In genomic region chr6:165837948-165838745, GRCh38 we compare ENCODE assay signal across 2 cellular contexts.
TF ChIP-seq lines count a peak whose summit lies in the region.

No MANE protein-coding gene starts in this region.

TF ChIP-seq in HEK293, 187 proteins besides CTCF, POLR2A, EP300 and RAD21 (continues in another document):
- TF ChIP-seq, protein P1, sequence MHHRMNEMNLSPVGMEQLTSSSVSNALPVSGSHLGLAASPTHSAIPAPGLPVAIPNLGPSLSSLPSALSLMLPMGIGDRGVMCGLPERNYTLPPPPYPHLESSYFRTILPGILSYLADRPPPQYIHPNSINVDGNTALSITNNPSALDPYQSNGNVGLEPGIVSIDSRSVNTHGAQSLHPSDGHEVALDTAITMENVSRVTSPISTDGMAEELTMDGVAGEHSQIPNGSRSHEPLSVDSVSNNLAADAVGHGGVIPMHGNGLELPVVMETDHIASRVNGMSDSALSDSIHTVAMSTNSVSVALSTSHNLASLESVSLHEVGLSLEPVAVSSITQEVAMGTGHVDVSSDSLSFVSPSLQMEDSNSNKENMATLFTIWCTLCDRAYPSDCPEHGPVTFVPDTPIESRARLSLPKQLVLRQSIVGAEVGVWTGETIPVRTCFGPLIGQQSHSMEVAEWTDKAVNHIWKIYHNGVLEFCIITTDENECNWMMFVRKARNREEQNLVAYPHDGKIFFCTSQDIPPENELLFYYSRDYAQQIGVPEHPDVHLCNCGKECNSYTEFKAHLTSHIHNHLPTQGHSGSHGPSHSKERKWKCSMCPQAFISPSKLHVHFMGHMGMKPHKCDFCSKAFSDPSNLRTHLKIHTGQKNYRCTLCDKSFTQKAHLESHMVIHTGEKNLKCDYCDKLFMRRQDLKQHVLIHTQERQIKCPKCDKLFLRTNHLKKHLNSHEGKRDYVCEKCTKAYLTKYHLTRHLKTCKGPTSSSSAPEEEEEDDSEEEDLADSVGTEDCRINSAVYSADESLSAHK (tag by site-specific recombination; IDR thresholded peaks at IDR 0.05) = peak; percentile 48; the same call in 1 of the 2 replicates
- TF ChIP-seq, protein P2, sequence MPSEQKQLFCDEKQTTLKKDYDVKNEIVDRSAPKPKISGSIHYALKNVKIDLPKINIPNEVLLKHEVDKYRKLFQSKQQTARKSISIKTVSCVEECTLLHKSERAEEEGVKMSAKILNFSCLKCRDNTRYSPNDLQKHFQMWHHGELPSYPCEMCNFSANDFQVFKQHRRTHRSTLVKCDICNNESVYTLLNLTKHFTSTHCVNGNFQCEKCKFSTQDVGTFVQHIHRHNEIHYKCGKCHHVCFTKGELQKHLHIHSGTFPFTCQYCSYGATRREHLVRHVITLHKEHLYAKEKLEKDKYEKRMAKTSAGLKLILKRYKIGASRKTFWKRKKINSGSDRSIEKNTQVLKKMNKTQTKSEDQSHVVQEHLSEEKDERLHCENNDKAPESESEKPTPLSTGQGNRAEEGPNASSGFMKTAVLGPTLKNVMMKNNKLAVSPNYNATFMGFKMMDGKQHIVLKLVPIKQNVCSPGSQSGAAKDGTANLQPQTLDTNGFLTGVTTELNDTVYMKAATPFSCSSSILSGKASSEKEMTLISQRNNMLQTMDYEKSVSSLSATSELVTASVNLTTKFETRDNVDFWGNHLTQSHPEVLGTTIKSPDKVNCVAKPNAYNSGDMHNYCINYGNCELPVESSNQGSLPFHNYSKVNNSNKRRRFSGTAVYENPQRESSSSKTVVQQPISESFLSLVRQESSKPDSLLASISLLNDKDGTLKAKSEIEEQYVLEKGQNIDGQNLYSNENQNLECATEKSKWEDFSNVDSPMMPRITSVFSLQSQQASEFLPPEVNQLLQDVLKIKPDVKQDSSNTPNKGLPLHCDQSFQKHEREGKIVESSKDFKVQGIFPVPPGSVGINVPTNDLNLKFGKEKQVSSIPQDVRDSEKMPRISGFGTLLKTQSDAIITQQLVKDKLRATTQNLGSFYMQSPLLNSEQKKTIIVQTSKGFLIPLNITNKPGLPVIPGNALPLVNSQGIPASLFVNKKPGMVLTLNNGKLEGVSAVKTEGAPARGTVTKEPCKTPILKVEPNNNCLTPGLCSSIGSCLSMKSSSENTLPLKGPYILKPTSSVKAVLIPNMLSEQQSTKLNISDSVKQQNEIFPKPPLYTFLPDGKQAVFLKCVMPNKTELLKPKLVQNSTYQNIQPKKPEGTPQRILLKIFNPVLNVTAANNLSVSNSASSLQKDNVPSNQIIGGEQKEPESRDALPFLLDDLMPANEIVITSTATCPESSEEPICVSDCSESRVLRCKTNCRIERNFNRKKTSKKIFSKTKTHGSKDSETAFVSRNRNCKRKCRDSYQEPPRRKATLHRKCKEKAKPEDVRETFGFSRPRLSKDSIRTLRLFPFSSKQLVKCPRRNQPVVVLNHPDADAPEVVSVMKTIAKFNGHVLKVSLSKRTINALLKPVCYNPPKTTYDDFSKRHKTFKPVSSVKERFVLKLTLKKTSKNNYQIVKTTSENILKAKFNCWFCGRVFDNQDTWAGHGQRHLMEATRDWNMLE (tag by site-specific recombination; conservative IDR thresholded peaks at IDR 0.05; ENCODE audit: low read depth) = 0 out of 2 replicates have a peak, but pooled peaks have one; percentile 25
- TF ChIP-seq FEZF1 (tag by site-specific recombination; IDR thresholded peaks at IDR 0.05) (peak; percentile 30; the same call in 1 of the 2 replicates), SP7 (tag by site-specific recombination; IDR thresholded peaks at IDR 0.05) (peak; percentile 98), BCL6B (tag by site-specific recombination; IDR thresholded peaks at IDR 0.05) (0 out of 2 replicates have a peak, but pooled peaks have one; percentile 42), KLF7 (tag by site-specific recombination; IDR thresholded peaks at IDR 0.05; ENCODE audit: borderline replicate concordance) (no peak)
- TF ChIP-seq, protein P3, sequence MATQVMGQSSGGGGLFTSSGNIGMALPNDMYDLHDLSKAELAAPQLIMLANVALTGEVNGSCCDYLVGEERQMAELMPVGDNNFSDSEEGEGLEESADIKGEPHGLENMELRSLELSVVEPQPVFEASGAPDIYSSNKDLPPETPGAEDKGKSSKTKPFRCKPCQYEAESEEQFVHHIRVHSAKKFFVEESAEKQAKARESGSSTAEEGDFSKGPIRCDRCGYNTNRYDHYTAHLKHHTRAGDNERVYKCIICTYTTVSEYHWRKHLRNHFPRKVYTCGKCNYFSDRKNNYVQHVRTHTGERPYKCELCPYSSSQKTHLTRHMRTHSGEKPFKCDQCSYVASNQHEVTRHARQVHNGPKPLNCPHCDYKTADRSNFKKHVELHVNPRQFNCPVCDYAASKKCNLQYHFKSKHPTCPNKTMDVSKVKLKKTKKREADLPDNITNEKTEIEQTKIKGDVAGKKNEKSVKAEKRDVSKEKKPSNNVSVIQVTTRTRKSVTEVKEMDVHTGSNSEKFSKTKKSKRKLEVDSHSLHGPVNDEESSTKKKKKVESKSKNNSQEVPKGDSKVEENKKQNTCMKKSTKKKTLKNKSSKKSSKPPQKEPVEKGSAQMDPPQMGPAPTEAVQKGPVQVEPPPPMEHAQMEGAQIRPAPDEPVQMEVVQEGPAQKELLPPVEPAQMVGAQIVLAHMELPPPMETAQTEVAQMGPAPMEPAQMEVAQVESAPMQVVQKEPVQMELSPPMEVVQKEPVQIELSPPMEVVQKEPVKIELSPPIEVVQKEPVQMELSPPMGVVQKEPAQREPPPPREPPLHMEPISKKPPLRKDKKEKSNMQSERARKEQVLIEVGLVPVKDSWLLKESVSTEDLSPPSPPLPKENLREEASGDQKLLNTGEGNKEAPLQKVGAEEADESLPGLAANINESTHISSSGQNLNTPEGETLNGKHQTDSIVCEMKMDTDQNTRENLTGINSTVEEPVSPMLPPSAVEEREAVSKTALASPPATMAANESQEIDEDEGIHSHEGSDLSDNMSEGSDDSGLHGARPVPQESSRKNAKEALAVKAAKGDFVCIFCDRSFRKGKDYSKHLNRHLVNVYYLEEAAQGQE (tag by site-specific recombination; IDR thresholded peaks at IDR 0.05) = no peak

TF ChIP-seq in K562, 482 proteins besides CTCF, POLR2A, EP300 and RAD21 (continued from another document):
- no peak for TF ChIP-seq BMI1 (IDR thresholded peaks at IDR 0.05; ENCODE audit: low read length)
- no peak for TF ChIP-seq TARDBP (IDR thresholded peaks at IDR 0.05)
- TF ChIP-seq NFXL1 (CRISPR knock-in tag; IDR thresholded peaks at IDR 0.05) = no peak
- TF ChIP-seq STAT5A (IDR thresholded peaks at IDR 0.05; ENCODE audit: borderline replicate concordance, low read length) = no peak
- no peak for TF ChIP-seq CHD1 (IDR thresholded peaks at IDR 0.05; ENCODE audit: low read length)
- no peak for TF ChIP-seq TSC22D4 (tag; IDR thresholded peaks at IDR 0.05)
- TF ChIP-seq CBFA2T3 (IDR thresholded peaks at IDR 0.05) = no peak
- TF ChIP-seq SREBF1 (IDR thresholded peaks at IDR 0.05; ENCODE audit: borderline replicate concordance, low read depth, low read length) = no peak
- TF ChIP-seq SMARCA4 (IDR thresholded peaks at IDR 0.05) = no peak
- TF ChIP-seq EP400 (IDR thresholded peaks at IDR 0.05) = no peak
- TF ChIP-seq ELF2 (CRISPR knock-in tag; IDR thresholded peaks at IDR 0.05) = no peak
- no peak for TF ChIP-seq ESRRB (CRISPR knock-in tag; IDR thresholded peaks at IDR 0.05; ENCODE audit: borderline replicate concordance)
